ENCODE assay signal across 9 cellular contexts in the genomic region with DNA sequence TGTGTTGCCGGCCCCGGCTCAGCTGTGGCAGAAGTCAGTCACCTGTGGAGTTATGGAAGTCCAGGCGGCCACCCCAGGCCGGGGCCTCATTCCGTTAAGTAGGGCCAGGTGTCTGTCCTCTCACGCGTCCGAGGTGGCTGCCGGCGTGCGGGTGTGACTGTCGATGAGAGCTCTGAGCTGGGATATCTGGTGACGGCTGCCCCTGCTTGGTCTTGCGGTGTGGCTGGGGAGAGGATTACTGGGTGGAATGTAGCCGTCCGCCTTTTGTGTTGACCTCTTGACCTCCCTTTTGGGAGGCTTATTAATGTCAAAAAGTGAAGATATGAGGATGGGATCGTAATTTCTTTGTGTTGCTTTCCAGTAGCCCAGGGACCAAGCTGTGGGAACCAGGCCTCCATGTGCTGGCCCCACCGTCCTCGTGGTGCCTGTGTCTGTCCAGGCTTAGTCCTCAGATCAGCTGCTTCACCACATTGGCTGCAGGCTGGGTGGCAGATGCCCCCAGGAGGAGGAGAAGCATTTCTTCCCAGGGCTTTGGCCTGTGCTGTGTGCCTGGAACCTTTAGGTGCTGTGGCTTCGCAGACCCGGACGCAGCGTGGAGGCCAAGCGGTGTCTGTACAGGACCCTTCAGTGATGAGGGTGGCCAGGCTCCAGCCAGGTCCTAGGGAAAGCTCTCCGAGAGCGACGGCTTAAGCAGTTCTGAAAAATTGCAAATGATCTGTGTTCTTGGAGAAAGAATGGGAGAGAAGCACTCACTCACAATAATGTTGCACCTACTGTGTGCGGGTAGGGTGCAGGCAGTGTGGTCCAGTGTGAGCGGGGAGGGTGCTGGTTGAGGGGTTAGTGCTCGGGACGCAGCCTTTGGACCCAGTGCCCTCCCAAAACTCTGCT. TPM values are rescaled to one million over a fixed set of nuclear protein-coding genes. Genes with fewer than 3 reads are reported as not detected.
DNase-seq lines count a peak whose midpoint lies in the region; ATAC-seq, FAIRE-seq and TF ChIP-seq lines count a peak whose summit lies in the region.
"Had no signal": no experiment of that assay in that cellular context is flagged by ENCODE, and none has a peak within 500 bp of the region (broad histone marks: within the 10 kb centered on the region; RNA-seq: fewer than 3 reads in every experiment).

No MANE protein-coding gene starts in this region.

- no peak for TF ChIP-seq POLR2A in GM12891 (IDR thresholded peaks at IDR 0.05; ENCODE audit: low read depth, low read length)

- H3K79me2 ChIP-seq in OCI-LY1 (ENCODE audit: insufficient read depth, low read length) (no peaks in the 10 kb centered on the region), osteoblast (ENCODE audit: insufficient read depth, low read length) (peaks cover 27% of the 10 kb centered on the region)

- intact Hi-C loops in dendritic cell treated with granulocyte-macrophage colony-stimulating factor and Interleukin-4, amounts not matched to agents 40 ng/mL and 50 ng/mL, for 4 days (cut with micrococcal nuclease) = no loop called here

- no peaks in the 10 kb centered on the region for H3K27me3 ChIP-seq in OCI-LY1 (ENCODE audit: insufficient read depth, low read length)
- H3K27me3 ChIP-seq in osteoblast (ENCODE audit: insufficient read depth, low read length) = no peaks in the 10 kb centered on the region

- H3K9me3 ChIP-seq in OCI-LY1 (ENCODE audit: low read length) (no peaks in the 10 kb centered on the region), osteoblast (ENCODE audit: low read depth, low read length) (no peaks in the 10 kb centered on the region)
- H3K9me3 ChIP-seq: psoas muscle had no signal

- no peak for TF ChIP-seq CTCF in OCI-LY1 (IDR thresholded peaks at IDR 0.05; ENCODE audit: low read length)
- no peak for TF ChIP-seq CTCF in osteoblast (IDR thresholded peaks at IDR 0.05; ENCODE audit: extremely low read depth, low read depth, low read length)

- H3K27me3 Mint-ChIP-seq in dendritic cell treated with granulocyte-macrophage colony-stimulating factor and Interleukin-4, amounts not matched to agents 40 ng/mL and 50 ng/mL, for 4 days = no peaks in the 10 kb centered on the region

- H3K27ac ChIP-seq in OCI-LY1 (ENCODE audit: low read depth, low read length, poor library complexity, severe bottlenecking) = peak overlapping the region; percentile 75
- no peak overlapping the region for H3K27ac ChIP-seq in osteoblast (ENCODE audit: low read depth, low read length)
- H3K27ac ChIP-seq: psoas muscle had no signal

- FAIRE-seq in GM12891 (lab: Jason Lieb, UNC) = peak; percentile 26
- FAIRE-seq: endometrium had no signal

- no peak overlapping the region; the same call in 1 of the 2 replicates for H3K9ac ChIP-seq in OCI-LY1 (ENCODE audit: low read length)

- H3K36me3 ChIP-seq in OCI-LY1 (ENCODE audit: insufficient read depth, low read length) = no peaks in the 10 kb centered on the region
- H3K36me3 ChIP-seq in osteoblast (ENCODE audit: insufficient read depth, low read length) = no peaks in the 10 kb centered on the region

- H3K4me3 ChIP-seq in OCI-LY1 (ENCODE audit: low read depth, low read length, poor library complexity, severe bottlenecking) = no peak overlapping the region
- H3K4me3 ChIP-seq in osteoblast (ENCODE audit: insufficient read depth, low read length) = no peak overlapping the region
- H3K4me3 ChIP-seq: psoas muscle had no signal

- H4K20me1 ChIP-seq in OCI-LY1 (ENCODE audit: insufficient read depth, low read length) (no peaks in the 10 kb centered on the region), osteoblast (ENCODE audit: insufficient read depth, low read length) (no peaks in the 10 kb centered on the region)

- DNase-seq in GM12891 (ENCODE audit: insufficient read length, low spot score) = no peak
- DNase-seq in osteoblast (ENCODE audit: insufficient read length, low spot score, missing footprints) = peak; percentile 57

- ATAC-seq in HG03280 (IDR thresholded peaks at IDR 0.05; ENCODE audit: unreplicated experiment) (no peak), HG03460 (IDR thresholded peaks at IDR 0.05; ENCODE audit: unreplicated experiment) (no peak), GM19397 (IDR thresholded peaks at IDR 0.05; ENCODE audit: unreplicated experiment) (no peak)

- H3K27ac Mint-ChIP-seq in dendritic cell treated with granulocyte-macrophage colony-stimulating factor and Interleukin-4, amounts not matched to agents 40 ng/mL and 50 ng/mL, for 4 days = peak overlapping the region; percentile 9

- peaks cover 74% of the 10 kb centered on the region for H3K4me1 ChIP-seq in OCI-LY1 (ENCODE audit: insufficient read depth, low read length, severe bottlenecking)
- peaks cover 33% of the 10 kb centered on the region for H3K4me1 ChIP-seq in osteoblast (ENCODE audit: insufficient read depth, low read length)

- no peak overlapping the region for H3K4me3 Mint-ChIP-seq in dendritic cell treated with granulocyte-macrophage colony-stimulating factor and Interleukin-4, amounts not matched to agents 40 ng/mL and 50 ng/mL, for 4 days

- H3K4me1 Mint-ChIP-seq in dendritic cell treated with granulocyte-macrophage colony-stimulating factor and Interleukin-4, amounts not matched to agents 40 ng/mL and 50 ng/mL, for 4 days (ENCODE audit: low read depth) = peaks cover 39% of the 10 kb centered on the region

- H3F3A ChIP-seq in OCI-LY1 (ENCODE audit: insufficient read depth, low read length) = no peaks in the 10 kb centered on the region

- H3K36me3 Mint-ChIP-seq in dendritic cell treated with granulocyte-macrophage colony-stimulating factor and Interleukin-4, amounts not matched to agents 40 ng/mL and 50 ng/mL, for 4 days (ENCODE audit: low read depth) = no peaks in the 10 kb centered on the region

- H3K9me3 Mint-ChIP-seq in dendritic cell treated with granulocyte-macrophage colony-stimulating factor and Interleukin-4, amounts not matched to agents 40 ng/mL and 50 ng/mL, for 4 days = no peaks in the 10 kb centered on the region

- peak overlapping the region; percentile 1; the same call in 1 of the 2 replicates for H3K4me2 ChIP-seq in OCI-LY1 (ENCODE audit: low read length)
- no peak overlapping the region for H3K4me2 ChIP-seq in osteoblast (ENCODE audit: insufficient read depth, low read length)

- H3K9me2 ChIP-seq in OCI-LY1 (ENCODE audit: low read depth, low read length) = no peaks in the 10 kb centered on the region

- H2AFZ ChIP-seq in OCI-LY1 (ENCODE audit: low read length) = no peak overlapping the region
- no peak overlapping the region for H2AFZ ChIP-seq in osteoblast (ENCODE audit: low read length)

TF ChIP-seq in GM12891, 5 proteins besides CTCF, POLR2A, EP300 and RAD21:
- TF ChIP-seq TAF1 (IDR thresholded peaks at IDR 0.05; ENCODE audit: low read depth, low read length) (no peak), PAX5 (IDR thresholded peaks at IDR 0.05; ENCODE audit: insufficient read depth, low read length, severe bottlenecking) (no peak), SPI1 (IDR thresholded peaks at IDR 0.05; ENCODE audit: low read depth, low read length) (no peak), POU2F2 (IDR thresholded peaks at IDR 0.05; ENCODE audit: low read depth, low read length) (no peak), POLR2AphosphoS5 (IDR thresholded peaks at IDR 0.05; ENCODE audit: low read depth, low read length) (no peak)

RNA-seq across cellular contexts. Expression of a gene that starts 23.2 kb away (rescaled TPM):
- 0.04 TPM for polyA plus RNA-seq in GM12891 (2012; ENCODE audit: low read depth, missing spikeins)
- not detected in 2 replicates for total RNA-seq in osteoblast
